In the genomic region with DNA sequence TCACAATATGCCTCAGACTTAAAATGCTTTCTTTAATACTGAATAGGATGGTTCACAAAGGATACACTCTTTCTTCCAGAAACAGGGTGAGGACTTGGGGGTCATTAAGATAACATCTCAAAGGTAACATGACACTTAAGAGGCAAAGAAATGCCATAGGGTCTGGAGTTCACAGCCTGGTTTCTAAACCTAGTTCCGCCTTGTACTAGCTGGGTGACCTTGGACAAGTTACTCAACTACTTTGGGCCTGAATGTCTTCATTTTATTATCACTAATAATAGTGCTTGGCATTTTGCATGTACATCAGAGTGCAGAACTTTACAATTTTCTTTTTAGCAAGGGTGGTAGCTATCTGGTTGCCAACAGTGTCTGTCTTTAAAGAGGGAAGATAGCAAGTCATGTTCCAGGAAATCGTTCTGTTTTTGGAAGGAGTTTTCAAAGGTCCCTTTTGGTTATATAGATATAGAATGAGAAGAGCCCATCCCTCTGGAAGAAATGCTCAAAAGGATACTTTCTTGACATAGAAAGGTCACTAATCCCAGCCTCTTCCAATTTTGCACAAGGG, we compare ENCODE assay signal across 1 cellular context.
TF ChIP-seq lines count a peak whose summit lies in the region.

No MANE protein-coding gene starts in this region.

TF ChIP-seq in K562, 482 proteins besides CTCF, POLR2A, EP300 and RAD21 (continued from another document):
- TF ChIP-seq, protein P1, sequence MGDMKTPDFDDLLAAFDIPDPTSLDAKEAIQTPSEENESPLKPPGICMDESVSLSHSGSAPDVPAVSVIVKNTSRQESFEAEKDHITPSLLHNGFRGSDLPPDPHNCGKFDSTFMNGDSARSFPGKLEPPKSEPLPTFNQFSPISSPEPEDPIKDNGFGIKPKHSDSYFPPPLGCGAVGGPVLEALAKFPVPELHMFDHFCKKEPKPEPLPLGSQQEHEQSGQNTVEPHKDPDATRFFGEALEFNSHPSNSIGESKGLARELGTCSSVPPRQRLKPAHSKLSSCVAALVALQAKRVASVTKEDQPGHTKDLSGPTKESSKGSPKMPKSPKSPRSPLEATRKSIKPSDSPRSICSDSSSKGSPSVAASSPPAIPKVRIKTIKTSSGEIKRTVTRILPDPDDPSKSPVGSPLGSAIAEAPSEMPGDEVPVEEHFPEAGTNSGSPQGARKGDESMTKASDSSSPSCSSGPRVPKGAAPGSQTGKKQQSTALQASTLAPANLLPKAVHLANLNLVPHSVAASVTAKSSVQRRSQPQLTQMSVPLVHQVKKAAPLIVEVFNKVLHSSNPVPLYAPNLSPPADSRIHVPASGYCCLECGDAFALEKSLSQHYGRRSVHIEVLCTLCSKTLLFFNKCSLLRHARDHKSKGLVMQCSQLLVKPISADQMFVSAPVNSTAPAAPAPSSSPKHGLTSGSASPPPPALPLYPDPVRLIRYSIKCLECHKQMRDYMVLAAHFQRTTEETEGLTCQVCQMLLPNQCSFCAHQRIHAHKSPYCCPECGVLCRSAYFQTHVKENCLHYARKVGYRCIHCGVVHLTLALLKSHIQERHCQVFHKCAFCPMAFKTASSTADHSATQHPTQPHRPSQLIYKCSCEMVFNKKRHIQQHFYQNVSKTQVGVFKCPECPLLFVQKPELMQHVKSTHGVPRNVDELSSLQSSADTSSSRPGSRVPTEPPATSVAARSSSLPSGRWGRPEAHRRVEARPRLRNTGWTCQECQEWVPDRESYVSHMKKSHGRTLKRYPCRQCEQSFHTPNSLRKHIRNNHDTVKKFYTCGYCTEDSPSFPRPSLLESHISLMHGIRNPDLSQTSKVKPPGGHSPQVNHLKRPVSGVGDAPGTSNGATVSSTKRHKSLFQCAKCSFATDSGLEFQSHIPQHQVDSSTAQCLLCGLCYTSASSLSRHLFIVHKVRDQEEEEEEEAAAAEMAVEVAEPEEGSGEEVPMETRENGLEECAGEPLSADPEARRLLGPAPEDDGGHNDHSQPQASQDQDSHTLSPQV (IDR thresholded peaks at IDR 0.05), result 0 out of 2 replicates have a peak, but pooled peaks have one; percentile 38
- TF ChIP-seq, protein P2, sequence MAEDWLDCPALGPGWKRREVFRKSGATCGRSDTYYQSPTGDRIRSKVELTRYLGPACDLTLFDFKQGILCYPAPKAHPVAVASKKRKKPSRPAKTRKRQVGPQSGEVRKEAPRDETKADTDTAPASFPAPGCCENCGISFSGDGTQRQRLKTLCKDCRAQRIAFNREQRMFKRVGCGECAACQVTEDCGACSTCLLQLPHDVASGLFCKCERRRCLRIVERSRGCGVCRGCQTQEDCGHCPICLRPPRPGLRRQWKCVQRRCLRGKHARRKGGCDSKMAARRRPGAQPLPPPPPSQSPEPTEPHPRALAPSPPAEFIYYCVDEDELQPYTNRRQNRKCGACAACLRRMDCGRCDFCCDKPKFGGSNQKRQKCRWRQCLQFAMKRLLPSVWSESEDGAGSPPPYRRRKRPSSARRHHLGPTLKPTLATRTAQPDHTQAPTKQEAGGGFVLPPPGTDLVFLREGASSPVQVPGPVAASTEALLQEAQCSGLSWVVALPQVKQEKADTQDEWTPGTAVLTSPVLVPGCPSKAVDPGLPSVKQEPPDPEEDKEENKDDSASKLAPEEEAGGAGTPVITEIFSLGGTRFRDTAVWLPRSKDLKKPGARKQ (CRISPR knock-in tag; IDR thresholded peaks at IDR 0.05), result no peak
- peak; percentile 71 for TF ChIP-seq CBFA2T3 (IDR thresholded peaks at IDR 0.05)
- peak; percentile 68 for TF ChIP-seq TAL1 (IDR thresholded peaks at IDR 0.05)
- peak; percentile 59 for TF ChIP-seq NFE2 (IDR thresholded peaks at IDR 0.05; ENCODE audit: low read depth)
- TF ChIP-seq BACH1 (tag; IDR thresholded peaks at IDR 0.05), result no peak
- TF ChIP-seq TRIM24 (IDR thresholded peaks at IDR 0.05), result 0 out of 4 replicates have a peak, but pooled peaks of 1 of the 2 experiments have one; percentile 38
- TF ChIP-seq MYNN (IDR thresholded peaks at IDR 0.05), result no peak
- TF ChIP-seq MYNN (CRISPR knock-in tag; IDR thresholded peaks at IDR 0.05), result no peak
- no peak for TF ChIP-seq RFX5 (IDR thresholded peaks at IDR 0.05; ENCODE audit: low read depth, low read length)
- peak; percentile 48; the same call in 1 of the 2 replicates for TF ChIP-seq NCOR1 (IDR thresholded peaks at IDR 0.05)
- TF ChIP-seq, protein P3, sequence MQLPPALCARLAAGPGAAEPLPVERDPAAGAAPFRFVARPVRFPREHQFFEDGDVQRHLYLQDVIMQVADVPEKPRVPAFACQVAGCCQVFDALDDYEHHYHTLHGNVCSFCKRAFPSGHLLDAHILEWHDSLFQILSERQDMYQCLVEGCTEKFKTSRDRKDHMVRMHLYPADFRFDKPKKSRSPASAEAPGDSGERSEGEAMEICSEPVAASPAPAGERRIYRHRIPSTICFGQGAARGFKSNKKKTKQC (CRISPR knock-in tag; IDR thresholded peaks at IDR 0.05), result no peak
- TF ChIP-seq, protein P4, sequence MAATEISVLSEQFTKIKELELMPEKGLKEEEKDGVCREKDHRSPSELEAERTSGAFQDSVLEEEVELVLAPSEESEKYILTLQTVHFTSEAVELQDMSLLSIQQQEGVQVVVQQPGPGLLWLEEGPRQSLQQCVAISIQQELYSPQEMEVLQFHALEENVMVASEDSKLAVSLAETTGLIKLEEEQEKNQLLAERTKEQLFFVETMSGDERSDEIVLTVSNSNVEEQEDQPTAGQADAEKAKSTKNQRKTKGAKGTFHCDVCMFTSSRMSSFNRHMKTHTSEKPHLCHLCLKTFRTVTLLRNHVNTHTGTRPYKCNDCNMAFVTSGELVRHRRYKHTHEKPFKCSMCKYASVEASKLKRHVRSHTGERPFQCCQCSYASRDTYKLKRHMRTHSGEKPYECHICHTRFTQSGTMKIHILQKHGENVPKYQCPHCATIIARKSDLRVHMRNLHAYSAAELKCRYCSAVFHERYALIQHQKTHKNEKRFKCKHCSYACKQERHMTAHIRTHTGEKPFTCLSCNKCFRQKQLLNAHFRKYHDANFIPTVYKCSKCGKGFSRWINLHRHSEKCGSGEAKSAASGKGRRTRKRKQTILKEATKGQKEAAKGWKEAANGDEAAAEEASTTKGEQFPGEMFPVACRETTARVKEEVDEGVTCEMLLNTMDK (IDR thresholded peaks at IDR 0.05; ENCODE audit: borderline replicate concordance, insufficient read depth, low read depth, low read length, poor library complexity, severe bottlenecking), result no peak
- TF ChIP-seq ARID1B (IDR thresholded peaks at IDR 0.05), result peak; percentile 77
- TF ChIP-seq TEAD4 (IDR thresholded peaks at IDR 0.05; ENCODE audit: low read length), result peak; percentile 53; the same call in 1 of the 2 replicates
- no peak for TF ChIP-seq TEAD4 (CRISPR knock-in tag; IDR thresholded peaks at IDR 0.05; ENCODE audit: borderline replicate concordance)
- no peak for TF ChIP-seq MBD2 (IDR thresholded peaks at IDR 0.05; ENCODE audit: borderline replicate concordance, low read depth)
- no peak for TF ChIP-seq TAF1 (IDR thresholded peaks at IDR 0.05; ENCODE audit: control insufficient read depth, extremely low read depth, insufficient read depth, low read length, severe bottlenecking)
- peak; percentile 49; the same call in 1 of the 2 replicates for TF ChIP-seq MAFF (IDR thresholded peaks at IDR 0.05; ENCODE audit: low read length)
- no peak for TF ChIP-seq ZNF77 (CRISPR knock-in tag; IDR thresholded peaks at IDR 0.05)
- TF ChIP-seq FOXM1 (IDR thresholded peaks at IDR 0.05; ENCODE audit: low read depth), result 0 out of 2 replicates have a peak, but pooled peaks have one; percentile 30
- no peak for TF ChIP-seq FOXM1 (CRISPR knock-in tag; IDR thresholded peaks at IDR 0.05; ENCODE audit: low read depth)
- peak; percentile 67 for TF ChIP-seq DPF2 (IDR thresholded peaks at IDR 0.05)
- TF ChIP-seq ZNF41 (CRISPR knock-in tag; conservative IDR thresholded peaks at IDR 0.05), result no peak
- TF ChIP-seq, protein P5, sequence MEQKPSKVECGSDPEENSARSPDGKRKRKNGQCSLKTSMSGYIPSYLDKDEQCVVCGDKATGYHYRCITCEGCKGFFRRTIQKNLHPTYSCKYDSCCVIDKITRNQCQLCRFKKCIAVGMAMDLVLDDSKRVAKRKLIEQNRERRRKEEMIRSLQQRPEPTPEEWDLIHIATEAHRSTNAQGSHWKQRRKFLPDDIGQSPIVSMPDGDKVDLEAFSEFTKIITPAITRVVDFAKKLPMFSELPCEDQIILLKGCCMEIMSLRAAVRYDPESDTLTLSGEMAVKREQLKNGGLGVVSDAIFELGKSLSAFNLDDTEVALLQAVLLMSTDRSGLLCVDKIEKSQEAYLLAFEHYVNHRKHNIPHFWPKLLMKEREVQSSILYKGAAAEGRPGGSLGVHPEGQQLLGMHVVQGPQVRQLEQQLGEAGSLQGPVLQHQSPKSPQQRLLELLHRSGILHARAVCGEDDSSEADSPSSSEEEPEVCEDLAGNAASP (IDR thresholded peaks at IDR 0.05), result no peak
- peak; percentile 54; the same call in 1 of the 2 replicates for TF ChIP-seq ESRRA (IDR thresholded peaks at IDR 0.05; ENCODE audit: borderline replicate concordance, low read depth)
- TF ChIP-seq SMARCA4 (IDR thresholded peaks at IDR 0.05), result peak; percentile 50; the same call in 1 of the 2 replicates
